In the genomic region with DNA sequence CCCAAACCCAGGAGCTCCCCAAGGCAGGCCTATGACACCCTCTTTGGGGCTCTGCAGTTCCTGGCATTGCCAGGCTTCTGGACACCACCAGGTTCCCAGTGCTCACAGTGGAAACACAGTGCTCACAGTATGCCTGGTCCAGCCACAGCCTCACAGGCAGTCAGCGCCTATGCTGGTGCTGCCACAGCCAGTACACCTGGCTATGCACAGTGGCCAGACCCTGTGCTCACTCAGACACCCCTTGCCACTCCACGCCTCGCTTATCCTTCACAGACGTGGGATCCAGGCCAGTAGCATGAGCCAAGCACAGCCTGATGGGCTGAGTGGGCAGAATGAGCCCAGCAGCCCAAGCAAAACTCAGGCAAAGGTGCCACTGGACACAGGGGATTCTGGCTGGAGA, we compare ENCODE assay signal across 26 cellular contexts.
"Had no signal": no experiment of that assay in that cellular context is flagged by ENCODE, and none has a peak within 500 bp of the region (broad histone marks: within the 10 kb centered on the region; RNA-seq: fewer than 3 reads in every experiment).

No MANE protein-coding gene starts in this region.

- H3K9me3 ChIP-seq: colonic mucosa, esophagus squamous epithelium, sigmoid colon, thoracic aorta, uterus had no signal

- H3K36me3 ChIP-seq: colonic mucosa, esophagus squamous epithelium, sigmoid colon, thoracic aorta, uterus had no signal

- H3K27ac Mint-ChIP-seq: activated CD8-positive, alpha-beta T cell treated with anti-CD3 and anti-CD28 coated beads for 36 hours; activated naive CD4-positive, alpha-beta T cell treated with anti-CD3 and anti-CD28 coated beads, Interleukin-2, amount 50 U/mL, for 24 hours; activated T-helper 17 cell treated with anti-CD3 and anti-CD28 coated beads, Interleukin-2, amount 50 U/mL, for 72 hours; memory B cell; natural killer cell treated with Interleukin-12 subunit alpha and Interleukin-12 subunit beta and Interleukin-15 and Interleukin-18, amount 100 ng/mL, for 72 hours; T-helper 17 cell had no signal

- H3K36me3 Mint-ChIP-seq: activated naive CD4-positive, alpha-beta T cell treated with anti-CD3 and anti-CD28 coated beads, Interleukin-2, amount 50 U/mL, for 24 hours; memory B cell; natural killer cell treated with Interleukin-12 subunit alpha and Interleukin-12 subunit beta and Interleukin-15 and Interleukin-18, amount 100 ng/mL, for 72 hours had no signal

- FAIRE-seq: bronchial epithelial cell, endometrium, islet of Langerhans, small intestine had no signal

- H3K27me3 Mint-ChIP-seq: activated CD8-positive, alpha-beta T cell treated with anti-CD3 and anti-CD28 coated beads for 36 hours; activated naive CD4-positive, alpha-beta T cell treated with anti-CD3 and anti-CD28 coated beads, Interleukin-2, amount 50 U/mL, for 24 hours; activated T-helper 17 cell treated with anti-CD3 and anti-CD28 coated beads, Interleukin-2, amount 50 U/mL, for 72 hours; memory B cell; natural killer cell treated with Interleukin-12 subunit alpha and Interleukin-12 subunit beta and Interleukin-15 and Interleukin-18, amount 100 ng/mL, for 72 hours; T-helper 17 cell had no signal

- ATAC-seq: activated CD8-positive, alpha-beta T cell treated with anti-CD3 and anti-CD28 coated beads for 36 hours; activated T-cell treated with anti-CD3 and anti-CD28 coated beads, Interleukin-2, amount 50 U/mL, for 4 hours; activated T-helper 17 cell treated with anti-CD3 and anti-CD28 coated beads, Interleukin-2, amount 50 U/mL, for 72 hours; T-helper 17 cell had no signal

- H3K4me1 Mint-ChIP-seq: activated naive CD4-positive, alpha-beta T cell treated with anti-CD3 and anti-CD28 coated beads, Interleukin-2, amount 50 U/mL, for 24 hours; activated T-helper 17 cell treated with anti-CD3 and anti-CD28 coated beads, Interleukin-2, amount 50 U/mL, for 72 hours; memory B cell; T-helper 17 cell had no signal

- H3K9me3 Mint-ChIP-seq: activated CD8-positive, alpha-beta T cell treated with anti-CD3 and anti-CD28 coated beads for 36 hours; activated naive CD4-positive, alpha-beta T cell treated with anti-CD3 and anti-CD28 coated beads, Interleukin-2, amount 50 U/mL, for 24 hours had no signal

- DNase-seq: activated CD4-positive, alpha-beta T cell treated with anti-CD3 and anti-CD28 coated beads, Interleukin-2, amount 50 U/mL, for 1 hour; activated CD8-positive, alpha-beta T cell treated with anti-CD3 and anti-CD28 coated beads for 36 hours; activated T-cell treated with anti-CD3 and anti-CD28 coated beads, Interleukin-2, amount 50 U/mL, for 4 hours; colonic mucosa; effector CD8-positive, alpha-beta T cell; esophagus squamous epithelium; foreskin melanocyte; sigmoid colon; small intestine; stimulated activated CD4-positive, alpha-beta T cell treated with anti-CD3 and anti-CD28 coated beads, Interleukin-1b, Interleukin-23, amount 100 ng/mL, for 48 hours; stimulated activated CD4-positive, alpha-beta T cell treated with anti-CD3 and anti-CD28 coated beads, Interleukin-4, amount 100 ng/mL, for 4 hours; stimulated activated CD8-positive, alpha-beta memory T cell treated with anti-CD3 and anti-CD28 coated beads, Interleukin-4, amount 100 ng/mL, for 48 hours; stimulated activated naive CD4-positive, alpha-beta T cell; T-helper 17 cell; T1000; trophoblast cell; uterus had no signal

- H3K4me3 ChIP-seq: colonic mucosa, esophagus squamous epithelium, sigmoid colon, thoracic aorta, uterus had no signal

- H3K4me1 ChIP-seq: colonic mucosa, esophagus squamous epithelium, sigmoid colon, uterus had no signal

- H3K4me3 Mint-ChIP-seq: activated CD8-positive, alpha-beta T cell treated with anti-CD3 and anti-CD28 coated beads for 36 hours; activated naive CD4-positive, alpha-beta T cell treated with anti-CD3 and anti-CD28 coated beads, Interleukin-2, amount 50 U/mL, for 24 hours; activated T-cell treated with anti-CD3 and anti-CD28 coated beads, Interleukin-2, amount 50 U/mL, for 4 hours; activated T-helper 17 cell treated with anti-CD3 and anti-CD28 coated beads, Interleukin-2, amount 50 U/mL, for 72 hours; memory B cell; natural killer cell treated with Interleukin-12 subunit alpha and Interleukin-12 subunit beta and Interleukin-15 and Interleukin-18, amount 100 ng/mL, for 72 hours; T-helper 17 cell had no signal

- H3K27me3 ChIP-seq: colonic mucosa, esophagus squamous epithelium, sigmoid colon, uterus had no signal

- H3K27ac ChIP-seq: colonic mucosa, epithelial cell of prostate, esophagus squamous epithelium, sigmoid colon, thoracic aorta, uterus had no signal
